1 cellular context compared by ENCODE assay signal in the genomic region with DNA sequence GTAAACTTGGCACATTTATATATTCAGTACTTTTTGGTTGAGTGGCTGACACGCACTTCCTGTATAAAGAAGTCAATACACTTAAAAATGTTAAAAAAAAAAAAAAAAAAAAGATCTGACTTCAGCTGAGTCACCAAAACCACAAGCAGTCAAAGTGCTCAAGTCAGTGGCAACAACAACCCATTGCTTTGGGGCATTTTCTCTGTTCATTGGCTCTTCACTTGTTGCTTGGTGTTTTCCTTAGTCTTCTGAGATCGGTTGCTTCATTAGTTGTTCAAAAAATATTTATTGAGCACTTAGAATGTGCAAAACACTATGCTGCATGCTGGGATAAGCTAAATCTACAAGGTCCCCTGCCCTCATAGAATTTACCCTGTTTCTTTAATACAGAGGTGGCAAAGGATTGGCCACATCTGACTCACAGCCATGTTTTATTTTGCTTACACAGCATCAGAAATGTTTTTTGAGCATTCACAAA.
TF ChIP-seq lines count a peak whose summit lies in the region.

No MANE protein-coding gene starts in this region.

TF ChIP-seq in K562, 482 proteins besides CTCF, POLR2A, EP300 and RAD21 (continued from another document and continues in another):
- TF ChIP-seq, protein P1, sequence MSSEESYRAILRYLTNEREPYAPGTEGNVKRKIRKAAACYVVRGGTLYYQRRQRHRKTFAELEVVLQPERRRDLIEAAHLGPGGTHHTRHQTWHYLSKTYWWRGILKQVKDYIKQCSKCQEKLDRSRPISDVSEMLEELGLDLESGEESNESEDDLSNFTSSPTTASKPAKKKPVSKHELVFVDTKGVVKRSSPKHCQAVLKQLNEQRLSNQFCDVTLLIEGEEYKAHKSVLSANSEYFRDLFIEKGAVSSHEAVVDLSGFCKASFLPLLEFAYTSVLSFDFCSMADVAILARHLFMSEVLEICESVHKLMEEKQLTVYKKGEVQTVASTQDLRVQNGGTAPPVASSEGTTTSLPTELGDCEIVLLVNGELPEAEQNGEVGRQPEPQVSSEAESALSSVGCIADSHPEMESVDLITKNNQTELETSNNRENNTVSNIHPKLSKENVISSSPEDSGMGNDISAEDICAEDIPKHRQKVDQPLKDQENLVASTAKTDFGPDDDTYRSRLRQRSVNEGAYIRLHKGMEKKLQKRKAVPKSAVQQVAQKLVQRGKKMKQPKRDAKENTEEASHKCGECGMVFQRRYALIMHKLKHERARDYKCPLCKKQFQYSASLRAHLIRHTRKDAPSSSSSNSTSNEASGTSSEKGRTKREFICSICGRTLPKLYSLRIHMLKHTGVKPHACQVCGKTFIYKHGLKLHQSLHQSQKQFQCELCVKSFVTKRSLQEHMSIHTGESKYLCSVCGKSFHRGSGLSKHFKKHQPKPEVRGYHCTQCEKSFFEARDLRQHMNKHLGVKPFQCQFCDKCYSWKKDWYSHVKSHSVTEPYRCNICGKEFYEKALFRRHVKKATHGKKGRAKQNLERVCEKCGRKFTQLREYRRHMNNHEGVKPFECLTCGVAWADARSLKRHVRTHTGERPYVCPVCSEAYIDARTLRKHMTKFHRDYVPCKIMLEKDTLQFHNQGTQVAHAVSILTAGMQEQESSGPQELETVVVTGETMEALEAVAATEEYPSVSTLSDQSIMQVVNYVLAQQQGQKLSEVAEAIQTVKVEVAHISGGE (CRISPR knock-in tag; IDR thresholded peaks at IDR 0.05): 0 out of 6 replicates have a peak, but pooled peaks of 1 of the 3 experiments have one; percentile 32
- TF ChIP-seq ZNF354B (CRISPR knock-in tag; IDR thresholded peaks at IDR 0.05): no peak
- TF ChIP-seq, protein P2, sequence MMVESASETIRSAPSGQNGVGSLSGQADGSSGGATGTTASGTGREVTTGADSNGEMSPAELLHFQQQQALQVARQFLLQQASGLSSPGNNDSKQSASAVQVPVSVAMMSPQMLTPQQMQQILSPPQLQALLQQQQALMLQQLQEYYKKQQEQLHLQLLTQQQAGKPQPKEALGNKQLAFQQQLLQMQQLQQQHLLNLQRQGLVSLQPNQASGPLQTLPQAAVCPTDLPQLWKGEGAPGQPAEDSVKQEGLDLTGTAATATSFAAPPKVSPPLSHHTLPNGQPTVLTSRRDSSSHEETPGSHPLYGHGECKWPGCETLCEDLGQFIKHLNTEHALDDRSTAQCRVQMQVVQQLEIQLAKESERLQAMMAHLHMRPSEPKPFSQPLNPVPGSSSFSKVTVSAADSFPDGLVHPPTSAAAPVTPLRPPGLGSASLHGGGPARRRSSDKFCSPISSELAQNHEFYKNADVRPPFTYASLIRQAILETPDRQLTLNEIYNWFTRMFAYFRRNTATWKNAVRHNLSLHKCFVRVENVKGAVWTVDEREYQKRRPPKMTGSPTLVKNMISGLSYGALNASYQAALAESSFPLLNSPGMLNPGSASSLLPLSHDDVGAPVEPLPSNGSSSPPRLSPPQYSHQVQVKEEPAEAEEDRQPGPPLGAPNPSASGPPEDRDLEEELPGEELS (CRISPR knock-in tag; IDR thresholded peaks at IDR 0.05; ENCODE audit: borderline replicate concordance): no peak
- TF ChIP-seq PHF8 (IDR thresholded peaks at IDR 0.05; ENCODE audit: borderline replicate concordance, low read length): no peak
- no peak for TF ChIP-seq STAG1 (CRISPR knock-in tag; IDR thresholded peaks at IDR 0.05; ENCODE audit: borderline replicate concordance)
- TF ChIP-seq NR2F6 (CRISPR knock-in tag; IDR thresholded peaks at IDR 0.05): no peak
- no peak for TF ChIP-seq GATAD2B (IDR thresholded peaks at IDR 0.05; ENCODE audit: borderline replicate concordance)
- no peak for TF ChIP-seq THRA (IDR thresholded peaks at IDR 0.05)
- no peak for TF ChIP-seq FOXA1 (IDR thresholded peaks at IDR 0.05; ENCODE audit: borderline replicate concordance)
- TF ChIP-seq ZEB2 (IDR thresholded peaks at IDR 0.05): no peak
- TF ChIP-seq TAF1 (IDR thresholded peaks at IDR 0.05; ENCODE audit: control insufficient read depth, extremely low read depth, insufficient read depth, low read length, severe bottlenecking): peak; percentile 30
- no peak for TF ChIP-seq GTF2A2 (tag; IDR thresholded peaks at IDR 0.05)
- peak; percentile 91; the same call in 1 of the 2 replicates for TF ChIP-seq ESRRA (IDR thresholded peaks at IDR 0.05; ENCODE audit: borderline replicate concordance, low read depth)
- TF ChIP-seq HOXB6 (CRISPR knock-in tag; IDR thresholded peaks at IDR 0.05; ENCODE audit: borderline replicate concordance): no peak
- TF ChIP-seq, protein P3, sequence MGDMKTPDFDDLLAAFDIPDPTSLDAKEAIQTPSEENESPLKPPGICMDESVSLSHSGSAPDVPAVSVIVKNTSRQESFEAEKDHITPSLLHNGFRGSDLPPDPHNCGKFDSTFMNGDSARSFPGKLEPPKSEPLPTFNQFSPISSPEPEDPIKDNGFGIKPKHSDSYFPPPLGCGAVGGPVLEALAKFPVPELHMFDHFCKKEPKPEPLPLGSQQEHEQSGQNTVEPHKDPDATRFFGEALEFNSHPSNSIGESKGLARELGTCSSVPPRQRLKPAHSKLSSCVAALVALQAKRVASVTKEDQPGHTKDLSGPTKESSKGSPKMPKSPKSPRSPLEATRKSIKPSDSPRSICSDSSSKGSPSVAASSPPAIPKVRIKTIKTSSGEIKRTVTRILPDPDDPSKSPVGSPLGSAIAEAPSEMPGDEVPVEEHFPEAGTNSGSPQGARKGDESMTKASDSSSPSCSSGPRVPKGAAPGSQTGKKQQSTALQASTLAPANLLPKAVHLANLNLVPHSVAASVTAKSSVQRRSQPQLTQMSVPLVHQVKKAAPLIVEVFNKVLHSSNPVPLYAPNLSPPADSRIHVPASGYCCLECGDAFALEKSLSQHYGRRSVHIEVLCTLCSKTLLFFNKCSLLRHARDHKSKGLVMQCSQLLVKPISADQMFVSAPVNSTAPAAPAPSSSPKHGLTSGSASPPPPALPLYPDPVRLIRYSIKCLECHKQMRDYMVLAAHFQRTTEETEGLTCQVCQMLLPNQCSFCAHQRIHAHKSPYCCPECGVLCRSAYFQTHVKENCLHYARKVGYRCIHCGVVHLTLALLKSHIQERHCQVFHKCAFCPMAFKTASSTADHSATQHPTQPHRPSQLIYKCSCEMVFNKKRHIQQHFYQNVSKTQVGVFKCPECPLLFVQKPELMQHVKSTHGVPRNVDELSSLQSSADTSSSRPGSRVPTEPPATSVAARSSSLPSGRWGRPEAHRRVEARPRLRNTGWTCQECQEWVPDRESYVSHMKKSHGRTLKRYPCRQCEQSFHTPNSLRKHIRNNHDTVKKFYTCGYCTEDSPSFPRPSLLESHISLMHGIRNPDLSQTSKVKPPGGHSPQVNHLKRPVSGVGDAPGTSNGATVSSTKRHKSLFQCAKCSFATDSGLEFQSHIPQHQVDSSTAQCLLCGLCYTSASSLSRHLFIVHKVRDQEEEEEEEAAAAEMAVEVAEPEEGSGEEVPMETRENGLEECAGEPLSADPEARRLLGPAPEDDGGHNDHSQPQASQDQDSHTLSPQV (IDR thresholded peaks at IDR 0.05): peak; percentile 52; the same call in 1 of the 2 replicates
- TF ChIP-seq ZNF717 (CRISPR knock-in tag; IDR thresholded peaks at IDR 0.05): no peak
- TF ChIP-seq JUNB (CRISPR knock-in tag; conservative IDR thresholded peaks at IDR 0.05): no peak
- no peak for TF ChIP-seq RBM25 (IDR thresholded peaks at IDR 0.05; ENCODE audit: low read depth, low read length, severe bottlenecking)
- no peak for TF ChIP-seq SLC30A9 (CRISPR knock-in tag; IDR thresholded peaks at IDR 0.05)
- TF ChIP-seq BDP1 (IDR thresholded peaks at IDR 0.05; ENCODE audit: insufficient read depth, insufficient read length): no peak
- no peak for TF ChIP-seq ZBTB7A (IDR thresholded peaks at IDR 0.05; ENCODE audit: borderline replicate concordance, control insufficient read depth, low read depth, low read length)
- no peak for TF ChIP-seq CUX1 (CRISPR knock-in tag; IDR thresholded peaks at IDR 0.05)
- TF ChIP-seq, protein P4, sequence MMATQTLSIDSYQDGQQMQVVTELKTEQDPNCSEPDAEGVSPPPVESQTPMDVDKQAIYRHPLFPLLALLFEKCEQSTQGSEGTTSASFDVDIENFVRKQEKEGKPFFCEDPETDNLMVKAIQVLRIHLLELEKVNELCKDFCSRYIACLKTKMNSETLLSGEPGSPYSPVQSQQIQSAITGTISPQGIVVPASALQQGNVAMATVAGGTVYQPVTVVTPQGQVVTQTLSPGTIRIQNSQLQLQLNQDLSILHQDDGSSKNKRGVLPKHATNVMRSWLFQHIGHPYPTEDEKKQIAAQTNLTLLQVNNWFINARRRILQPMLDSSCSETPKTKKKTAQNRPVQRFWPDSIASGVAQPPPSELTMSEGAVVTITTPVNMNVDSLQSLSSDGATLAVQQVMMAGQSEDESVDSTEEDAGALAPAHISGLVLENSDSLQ (IDR thresholded peaks at IDR 0.05): peak; percentile 52
- TF ChIP-seq ZNF445 (CRISPR knock-in tag; IDR thresholded peaks at IDR 0.05; ENCODE audit: low read depth): no peak
- no peak for TF ChIP-seq KDM2B (CRISPR knock-in tag; IDR thresholded peaks at IDR 0.05)
- TF ChIP-seq PYGO2 (tag; IDR thresholded peaks at IDR 0.05): no peak
- no peak for TF ChIP-seq ZNF75A (CRISPR knock-in tag; IDR thresholded peaks at IDR 0.05)
- TF ChIP-seq ZKSCAN1 (IDR thresholded peaks at IDR 0.05; ENCODE audit: low read depth, low read length): no peak
